In the genomic region with DNA sequence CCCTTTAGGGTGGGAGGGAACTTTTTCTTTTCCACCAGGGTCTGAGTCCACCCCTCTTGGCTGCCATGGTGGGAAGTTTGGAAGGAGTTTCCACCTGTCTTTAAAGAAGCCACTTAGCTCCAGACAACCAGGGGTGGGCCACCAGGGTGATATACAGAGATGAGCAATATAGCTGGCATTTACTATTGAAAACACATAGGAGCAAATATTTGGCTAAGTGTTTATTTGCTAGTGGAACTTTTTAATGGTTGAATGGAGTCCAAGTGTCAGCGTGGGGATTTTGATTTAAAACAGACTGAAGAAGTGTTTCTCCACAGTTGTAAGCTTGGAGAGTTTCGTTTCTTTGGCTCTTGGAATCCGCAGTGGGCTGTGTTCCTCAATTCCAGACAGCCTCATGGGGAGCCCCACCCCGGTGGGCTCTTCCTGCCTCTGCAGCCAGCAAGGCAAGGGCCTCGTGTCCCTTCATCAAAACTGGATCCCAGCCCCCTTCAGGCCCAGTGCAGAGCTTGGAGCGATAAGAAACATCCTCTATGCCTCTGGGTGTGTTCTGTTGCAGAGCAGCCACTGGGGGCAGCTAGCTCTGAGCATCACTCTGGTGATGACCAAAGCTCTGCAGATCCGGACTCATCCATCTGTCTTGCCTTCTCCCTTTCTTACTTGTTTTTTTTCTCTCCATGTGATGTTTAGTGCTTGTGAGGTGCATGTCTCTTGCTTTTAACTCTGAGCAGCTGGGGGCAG, we compare ENCODE assay signal across 10 cellular contexts. TPM values are rescaled to one million over a fixed set of nuclear protein-coding genes. Genes with fewer than 3 reads are reported as not detected.
DNase-seq lines count a peak whose midpoint lies in the region; ATAC-seq and TF ChIP-seq lines count a peak whose summit lies in the region.
"Had no signal": no experiment of that assay in that cellular context is flagged by ENCODE, and none has a peak within 500 bp of the region (broad histone marks: within the 10 kb centered on the region; RNA-seq: fewer than 3 reads in every experiment).

No MANE protein-coding gene starts in this region.

- TF ChIP-seq CTCF in foreskin fibroblast (IDR thresholded peaks at IDR 0.05; ENCODE audit: low read depth, low read length) = peak; percentile 63
- TF ChIP-seq CTCF in GM10266 (IDR thresholded peaks at IDR 0.05; ENCODE audit: control insufficient read depth, insufficient read depth, low read depth, missing control alignments) = no peak

- no peak overlapping the region for H3K4me3 ChIP-seq in foreskin fibroblast (ENCODE audit: low read depth in 1 of 2, low read length in 2 of 2)

- ATAC-seq in GM18870 (IDR thresholded peaks at IDR 0.05; ENCODE audit: unreplicated experiment) = no peak
- ATAC-seq in HG03378 (IDR thresholded peaks at IDR 0.05; ENCODE audit: unreplicated experiment) = no peak

- peak; percentile 42 for DNase-seq in A172 (ENCODE audit: low spot score)
- DNase-seq in GM03348 (ENCODE audit: low spot score) = peak; percentile 71
- DNase-seq in OCI-M1 (lab: John Stamatoyannopoulos, UW) = peak; percentile 14
- peak; percentile 9 to 30 for DNase-seq in foreskin fibroblast
- DNase-seq in NCI-H1436 (lab: John Stamatoyannopoulos, UW) = no peak
- DNase-seq in GM10266 (ENCODE audit: extremely low spot score) = no peak
- DNase-seq: naive B cell, NCI-H446 treated with DMSO at 0.1 percent for 48 hours had no signal

RNA-seq across cellular contexts. Expression of a gene that starts 36.1 kb away (rescaled TPM):
- total RNA-seq in A172 (2014; rRNA removed; shearing (Covaris generic)) = 94.6 and 149 TPM in 2 replicates

Comparison
In these comparisons a context has a peak if more than half of its experiments do, and no peak if none do; other contexts are left out.
1. DNase-seq: peak in A172 (single experiment), GM03348 (single experiment), OCI-M1 (single experiment) and foreskin fibroblast (2 of 2); none in NCI-H1436 (single experiment) and GM10266 (single experiment).